ENCODE assay signal across 2 cellular contexts in the genomic region with DNA sequence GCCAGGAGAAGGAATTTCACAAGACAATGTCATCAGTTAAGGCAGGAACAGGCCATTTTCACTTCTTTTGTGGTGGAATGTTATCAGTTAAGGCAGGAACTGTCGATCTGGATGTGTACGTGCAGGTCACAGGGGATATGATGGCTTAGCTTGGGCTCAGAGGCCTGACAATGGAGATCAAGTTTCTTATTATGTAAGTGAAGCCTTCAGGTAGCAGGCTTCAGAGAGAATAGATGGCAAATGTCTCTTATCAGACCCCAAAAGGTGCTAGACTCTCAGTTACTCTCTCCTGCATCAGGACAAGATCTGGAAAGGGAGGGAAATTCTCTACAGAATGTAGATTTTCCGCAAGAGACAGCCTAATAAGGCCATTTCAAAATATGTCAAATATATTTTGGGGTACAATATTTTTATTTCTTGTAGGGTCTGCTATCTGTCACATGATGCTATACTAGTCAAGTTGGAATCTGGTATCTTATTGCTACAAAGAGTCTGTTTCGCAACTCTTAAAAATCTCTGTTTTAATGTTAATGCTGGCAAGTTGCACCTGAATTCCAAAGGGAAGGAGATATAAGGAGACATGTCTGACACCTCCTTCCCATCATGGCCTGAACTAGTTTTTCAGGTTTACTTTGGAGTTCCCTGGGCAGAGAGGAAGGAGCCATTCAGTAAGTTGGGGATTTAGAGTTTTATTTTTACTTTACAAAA.
TF ChIP-seq lines count a peak whose summit lies in the region.

No MANE protein-coding gene starts in this region.

TF ChIP-seq in HepG2, 621 proteins besides CTCF, POLR2A, EP300 and RAD21:
- peak; percentile 24; the same call in 1 of the 2 replicates for TF ChIP-seq CEBPB (IDR thresholded peaks at IDR 0.05; ENCODE audit: borderline replicate concordance, low read depth, low read length)
- no peak for TF ChIP-seq KLF9 (CRISPR knock-in tag; IDR thresholded peaks at IDR 0.05; ENCODE audit: low read depth)

TF ChIP-seq in WTC11, 78 proteins besides CTCF, POLR2A, EP300 and RAD21:
- TF ChIP-seq, protein P1, sequence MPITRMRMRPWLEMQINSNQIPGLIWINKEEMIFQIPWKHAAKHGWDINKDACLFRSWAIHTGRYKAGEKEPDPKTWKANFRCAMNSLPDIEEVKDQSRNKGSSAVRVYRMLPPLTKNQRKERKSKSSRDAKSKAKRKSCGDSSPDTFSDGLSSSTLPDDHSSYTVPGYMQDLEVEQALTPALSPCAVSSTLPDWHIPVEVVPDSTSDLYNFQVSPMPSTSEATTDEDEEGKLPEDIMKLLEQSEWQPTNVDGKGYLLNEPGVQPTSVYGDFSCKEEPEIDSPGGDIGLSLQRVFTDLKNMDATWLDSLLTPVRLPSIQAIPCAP (CRISPR knock-in tag; IDR thresholded peaks at IDR 0.05) = no peak
- TF ChIP-seq NFE2L1 (CRISPR knock-in tag; IDR thresholded peaks at IDR 0.05) (no peak), MYBL2 (CRISPR knock-in tag; IDR thresholded peaks at IDR 0.05) (no peak), JAZF1 (CRISPR knock-in tag; IDR thresholded peaks at IDR 0.05) (no peak)
- TF ChIP-seq, protein P2, sequence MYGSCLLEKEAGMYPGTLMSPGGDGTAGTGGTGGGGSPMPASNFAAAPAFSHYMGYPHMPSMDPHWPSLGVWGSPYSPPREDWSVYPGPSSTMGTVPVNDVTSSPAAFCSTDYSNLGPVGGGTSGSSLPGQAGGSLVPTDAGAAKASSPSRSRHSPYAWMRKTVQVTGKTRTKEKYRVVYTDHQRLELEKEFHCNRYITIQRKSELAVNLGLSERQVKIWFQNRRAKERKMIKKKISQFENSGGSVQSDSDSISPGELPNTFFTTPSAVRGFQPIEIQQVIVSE (CRISPR knock-in tag; IDR thresholded peaks at IDR 0.05; ENCODE audit: borderline replicate concordance) = no peak
TF ChIP-seq in WTC11: peak in this region for 0.
